28 cellular contexts compared by ENCODE assay signal in the genomic region with DNA sequence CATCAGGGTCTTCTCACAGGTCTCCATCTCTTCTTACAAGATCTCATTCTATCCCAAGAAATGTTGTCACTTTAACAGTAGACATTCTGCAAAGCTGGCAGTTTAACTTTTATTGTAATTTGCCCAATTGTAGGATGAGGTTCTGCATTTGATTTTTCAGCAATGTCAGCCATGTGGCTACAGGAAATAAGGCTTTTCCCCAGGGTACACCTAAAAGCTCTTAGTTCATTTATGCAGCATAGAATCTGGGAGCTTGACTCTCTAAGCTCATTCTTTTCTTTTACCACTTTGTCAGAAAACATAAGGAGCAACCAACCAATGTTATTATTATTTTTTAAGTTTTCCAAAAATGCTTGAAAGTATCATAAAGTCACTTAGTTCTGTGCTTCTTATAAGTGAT.
"Had no signal": no experiment of that assay in that cellular context is flagged by ENCODE, and none has a peak within 500 bp of the region (broad histone marks: within the 10 kb centered on the region; RNA-seq: fewer than 3 reads in every experiment).

No MANE protein-coding gene starts in this region.

- H3K36me3 Mint-ChIP-seq: stimulated activated effector memory CD8-positive, alpha-beta T cell treated with anti-CD3 and anti-CD28 coated beads, Interleukin-12 subunit alpha, Interleukin-12 subunit beta, amount 100 ng/mL, for 72 hours; stimulated activated memory B cell treated with anti-CD40 and anti-IgM and Interleukin-4, amounts not matched to agents 10 μg/mL and 1 μg/mL and 100 μg/mL, for 72 hours; stimulated activated naive B cell treated with anti-CD40 and anti-IgM and Interleukin-4, amounts not matched to agents 10 μg/mL and 1 μg/mL and 100 μg/mL, for 72 hours; type B pancreatic cell had no signal

- H3K4me3 Mint-ChIP-seq: stimulated activated effector memory CD8-positive, alpha-beta T cell treated with anti-CD3 and anti-CD28 coated beads, Interleukin-12 subunit alpha, Interleukin-12 subunit beta, amount 100 ng/mL, for 72 hours; stimulated activated memory B cell treated with anti-CD40 and anti-IgM and Interleukin-4, amounts not matched to agents 10 μg/mL and 1 μg/mL and 100 μg/mL, for 72 hours; stimulated activated naive B cell treated with anti-CD40 and anti-IgM and Interleukin-4, amounts not matched to agents 10 μg/mL and 1 μg/mL and 100 μg/mL, for 72 hours; stimulated activated naive CD8-positive, alpha-beta T cell treated with anti-CD3 and anti-CD28 coated beads, Interleukin-15, amount 100 ng/mL, for 72 hours; stimulated activated naive CD8-positive, alpha-beta T cell treated with anti-CD3 and anti-CD28 coated beads, Interleukin-15, Interleukin-2, amounts not matched to agents 100 ng/mL and 50 ng/mL, for 24 hours; type B pancreatic cell had no signal

- H3K9me3 Mint-ChIP-seq: stimulated activated naive CD8-positive, alpha-beta T cell treated with anti-CD3 and anti-CD28 coated beads, Interleukin-15, Interleukin-2, amounts not matched to agents 100 ng/mL and 50 ng/mL, for 24 hours had no signal

- ATAC-seq: stimulated activated effector memory CD8-positive, alpha-beta T cell treated with anti-CD3 and anti-CD28 coated beads, Interleukin-12 subunit alpha, Interleukin-12 subunit beta, amount 100 ng/mL, for 72 hours; stimulated activated memory B cell treated with anti-CD40 and anti-IgM and Interleukin-4, amounts not matched to agents 10 μg/mL and 1 μg/mL and 100 μg/mL, for 72 hours; stimulated activated naive B cell treated with anti-CD40 and anti-IgM and Interleukin-4, amounts not matched to agents 10 μg/mL and 1 μg/mL and 100 μg/mL, for 72 hours; stimulated activated naive CD8-positive, alpha-beta T cell treated with anti-CD3 and anti-CD28 coated beads, Interleukin-15, amount 100 ng/mL, for 72 hours; stimulated activated naive CD8-positive, alpha-beta T cell treated with anti-CD3 and anti-CD28 coated beads, Interleukin-15, Interleukin-2, amounts not matched to agents 100 U/mL and 50 U/mL, for 24 hours; upper lobe of right lung had no signal

- H3K27ac Mint-ChIP-seq: stimulated activated effector memory CD8-positive, alpha-beta T cell treated with anti-CD3 and anti-CD28 coated beads, Interleukin-12 subunit alpha, Interleukin-12 subunit beta, amount 100 ng/mL, for 72 hours; stimulated activated memory B cell treated with anti-CD40 and anti-IgM and Interleukin-4, amounts not matched to agents 10 μg/mL and 1 μg/mL and 100 μg/mL, for 72 hours; stimulated activated naive B cell treated with anti-CD40 and anti-IgM and Interleukin-4, amounts not matched to agents 10 μg/mL and 1 μg/mL and 100 μg/mL, for 72 hours; stimulated activated naive CD8-positive, alpha-beta T cell treated with anti-CD3 and anti-CD28 coated beads, Interleukin-15, amount 100 ng/mL, for 72 hours; stimulated activated naive CD8-positive, alpha-beta T cell treated with anti-CD3 and anti-CD28 coated beads, Interleukin-15, Interleukin-2, amounts not matched to agents 100 ng/mL and 50 ng/mL, for 24 hours; type B pancreatic cell had no signal

- H3K4me3 ChIP-seq: stomach, suprapubic skin, testis, thoracic aorta, thyroid gland, tibial artery, tibial nerve, transverse colon, upper lobe of left lung, upper lobe of right lung, uterus, vagina had no signal

- H3K36me3 ChIP-seq: stomach, suprapubic skin, thoracic aorta, thyroid gland, tibial artery, tibial nerve, transverse colon, upper lobe of left lung, upper lobe of right lung, uterus, vagina had no signal

- H3K27me3 Mint-ChIP-seq: stimulated activated memory B cell treated with anti-CD40 and anti-IgM and Interleukin-4, amounts not matched to agents 10 μg/mL and 1 μg/mL and 100 μg/mL, for 72 hours; stimulated activated naive B cell treated with anti-CD40 and anti-IgM and Interleukin-4, amounts not matched to agents 10 μg/mL and 1 μg/mL and 100 μg/mL, for 72 hours; stimulated activated naive CD8-positive, alpha-beta T cell treated with anti-CD3 and anti-CD28 coated beads, Interleukin-15, amount 100 ng/mL, for 72 hours; stimulated activated naive CD8-positive, alpha-beta T cell treated with anti-CD3 and anti-CD28 coated beads, Interleukin-15, Interleukin-2, amounts not matched to agents 100 ng/mL and 50 ng/mL, for 24 hours; type B pancreatic cell had no signal

- H3K27ac ChIP-seq: stomach, suprapubic skin, testis, thoracic aorta, thyroid gland, tibial artery, tibial nerve, transverse colon, upper lobe of left lung, upper lobe of right lung, uterus, vagina had no signal

- H3K9me3 ChIP-seq: testis, thoracic aorta, thyroid gland, tibial artery, upper lobe of right lung, uterus, vagina had no signal

- H3K27me3 ChIP-seq: stomach, suprapubic skin, testis, thyroid gland, tibial artery, tibial nerve, transverse colon, upper lobe of left lung, upper lobe of right lung, uterus, vagina had no signal

- H3K4me1 ChIP-seq: stomach, suprapubic skin, testis, thyroid gland, transverse colon, upper lobe of right lung, uterus, vagina had no signal

- DNase-seq: stimulated activated CD4-positive, alpha-beta T cell treated with anti-CD3 and anti-CD28 coated beads, Interleukin-2, amount 100 ng/mL, for 48 hours; stimulated activated CD4-positive, alpha-beta T cell treated with anti-CD3 and anti-CD28 coated beads, Interleukin-4, amount 100 ng/mL, for 1 hour; stimulated activated CD4-positive, alpha-beta T cell treated with anti-CD3 and anti-CD28 coated beads, Interleukin-4, amount 100 ng/mL, for 24 hours; stimulated activated CD4-positive, alpha-beta T cell treated with anti-CD3 and anti-CD28 coated beads, Interleukin-4, amount 100 ng/mL, for 4 hours; stimulated activated CD8-positive, alpha-beta memory T cell treated with anti-CD3 and anti-CD28 coated beads, Interleukin-4, amount 100 ng/mL, for 48 hours; stimulated activated naive B cell treated with anti-CD40 and anti-IgM and Interleukin-4, amounts not matched to agents 10 μg/mL and 1 μg/mL and 100 μg/mL, for 72 hours; stimulated activated naive CD4-positive, alpha-beta T cell; stimulated activated naive CD4-positive, alpha-beta T cell treated with Interleukin-2 at 50 U/mL for 16 hours; stimulated activated naive CD8-positive, alpha-beta T cell treated with anti-CD3 and anti-CD28 coated beads, Interleukin-15, amount 100 ng/mL, for 72 hours; stimulated activated naive CD8-positive, alpha-beta T cell treated with anti-CD3 and anti-CD28 coated beads, Interleukin-15, Interleukin-2, amounts not matched to agents 100 U/mL and 50 U/mL, for 24 hours; stomach; substantia nigra; testis; thyroid gland; tibial artery; transverse colon; trophoblast cell; upper lobe of left lung; upper lobe of right lung; uterus had no signal

- H3K4me1 Mint-ChIP-seq: stimulated activated effector memory CD8-positive, alpha-beta T cell treated with anti-CD3 and anti-CD28 coated beads, Interleukin-12 subunit alpha, Interleukin-12 subunit beta, amount 100 ng/mL, for 72 hours; stimulated activated memory B cell treated with anti-CD40 and anti-IgM and Interleukin-4, amounts not matched to agents 10 μg/mL and 1 μg/mL and 100 μg/mL, for 72 hours; stimulated activated naive B cell treated with anti-CD40 and anti-IgM and Interleukin-4, amounts not matched to agents 10 μg/mL and 1 μg/mL and 100 μg/mL, for 72 hours; stimulated activated naive CD8-positive, alpha-beta T cell treated with anti-CD3 and anti-CD28 coated beads, Interleukin-15, amount 100 ng/mL, for 72 hours had no signal
